22 cellular contexts compared by ENCODE assay signal in genomic region chr11:109926941-109927340, GRCh38.
DNase-seq lines count a peak whose midpoint lies in the region.
"Had no signal": no experiment of that assay in that cellular context is flagged by ENCODE, and none has a peak within 500 bp of the region (broad histone marks: within the 10 kb centered on the region; RNA-seq: fewer than 3 reads in every experiment).

No MANE protein-coding gene starts in this region.

- H3K4me3 ChIP-seq in Jurkat, Clone E6-1 (ENCODE audit: low read length): no peak overlapping the region
- H3K4me3 ChIP-seq in mesendoderm (ENCODE audit: low read length): no peak overlapping the region
- H3K4me3 ChIP-seq: A549; BLaER1 treated with 17β-estradiol and CSF1 and Interleukin-3, amounts not matched to agents 10 nM and 100 nM; HAP-1 had no signal

- H2BK120ac ChIP-seq in mesendoderm (ENCODE audit: low read depth, low read length): no peak overlapping the region

- no peak overlapping the region for H3K9ac ChIP-seq in mesendoderm (ENCODE audit: low read length)
- H3K9ac ChIP-seq: BLaER1 treated with 17β-estradiol and CSF1 and Interleukin-3, amounts not matched to agents 10 nM and 100 nM had no signal

- no peak overlapping the region for H4K5ac ChIP-seq in mesendoderm (ENCODE audit: low read length)

- H3K27me3 Mint-ChIP-seq in immature natural killer cell (ENCODE audit: low read depth in 3 of 3): peaks cover 0 to 3% (median 0%) of the 10 kb centered on the region in 3 donors

- H3K56ac ChIP-seq in mesendoderm (ENCODE audit: low read length): no peak overlapping the region

- no peaks in the 10 kb centered on the region for H3K79me2 ChIP-seq in mesendoderm (ENCODE audit: control insufficient read depth, insufficient read depth, low read length)

- no peak overlapping the region for H3K4me2 ChIP-seq in mesendoderm (ENCODE audit: low read length)
- H3K4me2 ChIP-seq: A549; BLaER1 treated with 17β-estradiol and CSF1 and Interleukin-3, amounts not matched to agents 10 nM and 100 nM had no signal

- no peaks in the 10 kb centered on the region for H3K36me3 ChIP-seq in mesendoderm (ENCODE audit: control insufficient read depth, insufficient read depth, low read length)
- H3K36me3 ChIP-seq: BE2C; BLaER1 treated with 17β-estradiol and CSF1 and Interleukin-3, amounts not matched to agents 10 nM and 100 nM; HAP-1 had no signal

- H3K18ac ChIP-seq in mesendoderm (ENCODE audit: low read length): no peak overlapping the region

- no peaks in the 10 kb centered on the region for H3K4me1 ChIP-seq in mesendoderm (ENCODE audit: control insufficient read depth, low read depth, low read length)
- H3K4me1 ChIP-seq: A549; BE2C; BLaER1 treated with 17β-estradiol and CSF1 and Interleukin-3, amounts not matched to agents 10 nM and 100 nM; HAP-1 had no signal

- H3K27ac Mint-ChIP-seq in immature natural killer cell: no peak overlapping the region
- H3K27ac Mint-ChIP-seq: CD14-positive monocyte; CD4-positive, alpha-beta T cell; CD8-positive, alpha-beta memory T cell; HFFc6 had no signal

- H2BK5ac ChIP-seq in mesendoderm (ENCODE audit: low read length): no peak overlapping the region

- H3K4me1 Mint-ChIP-seq in immature natural killer cell: no peaks in the 10 kb centered on the region
- H3K4me1 Mint-ChIP-seq: CD14-positive monocyte; CD8-positive, alpha-beta memory T cell had no signal

- H3K4ac ChIP-seq in mesendoderm (ENCODE audit: low read depth, low read length): no peak overlapping the region

- no peak overlapping the region for H4K8ac ChIP-seq in mesendoderm (ENCODE audit: low read depth, low read length)

- no peaks in the 10 kb centered on the region for H3K36me3 Mint-ChIP-seq in immature natural killer cell
- H3K36me3 Mint-ChIP-seq: CD14-positive monocyte; CD8-positive, alpha-beta memory T cell had no signal

- DNase-seq in Jurkat, Clone E6-1 (ENCODE audit: low read depth, low spot score): peak; percentile 8
- DNase-seq in OCI-M1 (lab: John Stamatoyannopoulos, UW) (peak; percentile 52), mesendoderm (peak; percentile 57), DMS153 (lab: John Stamatoyannopoulos, UW) (no peak), NCI-H748 treated with DMSO at 0.1 percent for 48 hours (lab: John Stamatoyannopoulos, UW) (no peak), immature natural killer cell (no peak)
- DNase-seq: 8988T; ACHN; AML-193; BE2C; CD4-positive, alpha-beta T cell; CD8-positive, alpha-beta memory T cell; DMS 273 treated with DMSO at 0.1 percent for 48 hours; DMS53; DMS79 treated with DMSO at 0.1 percent for 48 hours; GF-D8; GOT3; HFFc6 had no signal

- H3K4me3 Mint-ChIP-seq in immature natural killer cell: no peak overlapping the region
- H3K4me3 Mint-ChIP-seq: CD14-positive monocyte; CD4-positive, alpha-beta T cell; CD8-positive, alpha-beta memory T cell; HFFc6 had no signal

- no peak overlapping the region for H3K23ac ChIP-seq in mesendoderm (ENCODE audit: low read length)

- H3K27me3 ChIP-seq in mesendoderm (ENCODE audit: insufficient read depth, low read length, poor library complexity): no peaks in the 10 kb centered on the region
- H3K27me3 ChIP-seq: BLaER1 treated with 17β-estradiol and CSF1 and Interleukin-3, amounts not matched to agents 10 nM and 100 nM had no signal

- WGBS in mesendoderm (ENCODE audit: extremely low coverage, insufficient coverage, low lambda C conversion rate): no CpG with 5 or more reads among the region's 3 CpGs

- H2AK5ac ChIP-seq in mesendoderm (ENCODE audit: low read length): no peak overlapping the region

- no peak overlapping the region for H2BK15ac ChIP-seq in mesendoderm (replicated peaks; ENCODE audit: low read depth)

- peaks cover 0 to 4% (median under 1%) of the 10 kb centered on the region in 6 donors for H3K9me3 Mint-ChIP-seq in immature natural killer cell

- H3K27ac ChIP-seq in mesendoderm (ENCODE audit: low read depth, low read length): no peak overlapping the region
- H3K27ac ChIP-seq: A549; BLaER1 treated with 17β-estradiol and CSF1 and Interleukin-3, amounts not matched to agents 10 nM and 100 nM had no signal

- no peaks in the 10 kb centered on the region for H3K79me1 ChIP-seq in mesendoderm (ENCODE audit: low read length)

Comparison
In these comparisons a context has a peak if more than half of its experiments do, and no peak if none do; other contexts are left out.
1. DNase-seq: peak in Jurkat, Clone E6-1 (single experiment), OCI-M1 (single experiment) and mesendoderm (single experiment); none in DMS153 (single experiment), NCI-H748 treated with DMSO at 0.1 percent for 48 hours (single experiment) and immature natural killer cell (0 of 3).